15 cellular contexts compared by ENCODE assay signal in the genomic region with DNA sequence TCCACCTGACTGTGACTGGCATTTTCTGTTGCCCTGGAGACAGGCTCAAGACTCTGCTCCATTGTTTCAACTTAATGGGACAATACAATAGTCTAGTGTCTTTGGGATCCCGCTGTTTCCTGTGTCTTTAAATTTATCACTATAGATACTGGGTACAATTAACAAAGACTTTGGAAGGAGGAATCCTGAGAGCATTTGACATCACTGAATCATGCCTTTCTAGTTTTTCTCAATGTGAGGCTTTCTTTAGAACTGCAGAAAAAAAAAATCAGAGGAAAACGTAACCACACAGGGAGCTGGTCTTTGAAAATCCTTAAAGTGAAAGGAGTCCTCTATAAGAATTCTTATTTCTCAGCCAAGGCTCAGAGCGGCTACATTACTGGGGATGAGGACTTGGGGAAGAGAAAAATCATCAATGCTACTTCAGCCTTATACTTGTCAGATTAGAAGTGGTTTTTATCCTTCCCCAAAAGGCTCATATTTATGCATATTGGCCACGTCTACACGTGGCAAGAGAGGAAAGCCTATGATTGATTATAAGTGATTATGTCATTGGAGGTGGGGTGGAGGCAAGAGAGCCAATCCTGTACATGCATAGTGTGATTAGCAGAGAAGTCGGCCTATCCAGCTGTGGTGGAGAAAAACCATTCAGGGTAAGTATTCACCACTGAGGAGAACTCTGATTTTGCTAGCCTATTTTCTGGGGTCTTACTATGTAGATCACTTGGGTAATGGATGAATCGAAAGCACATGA. TPM values are rescaled to one million over a fixed set of nuclear protein-coding genes. Genes with fewer than 3 reads are reported as not detected.
DNase-seq lines count a peak whose midpoint lies in the region; TF ChIP-seq lines count a peak whose summit lies in the region.
"Had no signal": no experiment of that assay in that cellular context is flagged by ENCODE, and none has a peak within 500 bp of the region (broad histone marks: within the 10 kb centered on the region; RNA-seq: fewer than 3 reads in every experiment).

No MANE protein-coding gene starts in this region.

- TF ChIP-seq CTCF in ascending aorta (IDR thresholded peaks at IDR 0.05) (no peak), right atrium auricular region (IDR thresholded peaks at IDR 0.05) (no peak), thyroid gland (IDR thresholded peaks at IDR 0.05) (no peak)

- H3K4me1 ChIP-seq in ascending aorta (no peaks in the 10 kb centered on the region), right atrium auricular region (no peaks in the 10 kb centered on the region), thyroid gland (peaks cover 0 to 7% of the 10 kb centered on the region in 2 donors)

- no peaks in the 10 kb centered on the region for H3K27me3 ChIP-seq in ascending aorta
- H3K27me3 ChIP-seq in right atrium auricular region: no peaks in the 10 kb centered on the region
- H3K27me3 ChIP-seq in thyroid gland: no peaks in the 10 kb centered on the region
- H3K27me3 ChIP-seq: neutrophil had no signal

- DNase-seq in NCI-H82 (lab: John Stamatoyannopoulos, UW) (peak; percentile 50), NCI-H82 treated with DMSO at 0.1 percent for 48 hours (lab: John Stamatoyannopoulos, UW; ENCODE audit: unreplicated experiment) (no peak), iris pigment epithelial cell (ENCODE audit: low read depth) (peak; percentile 14), ascending aorta (ENCODE audit: low spot score in 2 of 2) (no peak), right atrium auricular region (ENCODE audit: low spot score) (no peak), thyroid gland (no peak)
- DNase-seq: 8988T; CD4-positive, alpha-beta memory T cell; GF-D8; HCEC 1CT; NCI-H2227 treated with DMSO at 0.1 percent for 48 hours; PC-3 had no signal

- no peak overlapping the region for H3K4me3 ChIP-seq in ascending aorta
- H3K4me3 ChIP-seq in right atrium auricular region: no peak overlapping the region
- no peak overlapping the region for H3K4me3 ChIP-seq in thyroid gland (replicated peaks in 1 of 3)

- intact Hi-C loops in ascending aorta (cut with DNase I): no loop called here
- intact Hi-C loops in thyroid gland (cut with DNase I): no loop called here

- H3K36me3 ChIP-seq in ascending aorta: no peaks in the 10 kb centered on the region
- no peaks in the 10 kb centered on the region for H3K36me3 ChIP-seq in right atrium auricular region
- H3K36me3 ChIP-seq in thyroid gland: no peaks in the 10 kb centered on the region
- H3K36me3 ChIP-seq: neutrophil had no signal

- H3K9me3 ChIP-seq in ascending aorta (no peaks in the 10 kb centered on the region), right atrium auricular region (no peaks in the 10 kb centered on the region), thyroid gland (no peaks in the 10 kb centered on the region)
- H3K9me3 ChIP-seq: neutrophil had no signal

- WGBS in thyroid gland, 2 donors: 75 to 77% methylated on average over 7 of the region's 7 CpGs

- peak overlapping the region; percentile 73 for H3K27ac ChIP-seq in cingulate gyrus (ENCODE audit: low read depth, low read length)
- H3K27ac ChIP-seq in temporal lobe (ENCODE audit: low read depth, low read length): peak overlapping the region; percentile 70
- H3K27ac ChIP-seq in ascending aorta: no peak overlapping the region
- no peak overlapping the region for H3K27ac ChIP-seq in right atrium auricular region
- H3K27ac ChIP-seq in thyroid gland: peak overlapping the region in 1 of 3 donors; percentile 55
- H3K27ac ChIP-seq: neutrophil had no signal

- TF ChIP-seq POLR2A in thyroid gland (IDR thresholded peaks at IDR 0.05): no peak

RNA-seq across cellular contexts. Expression of gene UBL3, which starts 34.4 kb away (rescaled TPM):
- total RNA-seq in temporal lobe (65.2 TPM), ascending aorta (17.9 TPM), right atrium auricular region (10 to 100 TPM; 20.4 to 26.4 TPM), thyroid gland (10 to 100 TPM; 59.0 to 79.0 (median 65.1) TPM)

Comparison
In these comparisons a context has a peak if more than half of its experiments do, and no peak if none do; other contexts are left out.
1. DNase-seq: peak in NCI-H82 (single experiment) and iris pigment epithelial cell (single experiment); none in NCI-H82 treated with DMSO at 0.1 percent for 48 hours (single experiment), ascending aorta (0 of 2), right atrium auricular region (single experiment) and thyroid gland (0 of 2).
2. H3K27ac ChIP-seq: peak in cingulate gyrus (single experiment) and temporal lobe (single experiment); none in ascending aorta (0 of 2) and right atrium auricular region (0 of 2).